Comparison of ENCODE assay signal across 28 cellular contexts in genomic region chr13:87287721-87288120, GRCh38.
"Had no signal": no experiment of that assay in that cellular context is flagged by ENCODE, and none has a peak within 500 bp of the region (broad histone marks: within the 10 kb centered on the region; RNA-seq: fewer than 3 reads in every experiment).

No MANE protein-coding gene starts in this region.

- FAIRE-seq: colon, endometrium, islet of Langerhans, keratinocyte had no signal

- H3K4me1 ChIP-seq: esophagus squamous epithelium, gastrocnemius medialis, heart right ventricle, left lung, lower lobe of right lung had no signal

- H3K27ac ChIP-seq: coronary artery, dorsolateral prefrontal cortex, epithelial cell of prostate, esophagus squamous epithelium, gastrocnemius medialis, heart right ventricle, left lung, lower lobe of right lung had no signal

- H3K36me3 ChIP-seq: esophagus squamous epithelium, gastrocnemius medialis, heart right ventricle, left lung, lower lobe of right lung had no signal

- H3K27me3 ChIP-seq: esophagus squamous epithelium, gastrocnemius medialis, heart right ventricle, left lung had no signal

- H3K4me3 ChIP-seq: coronary artery, dorsolateral prefrontal cortex, esophagus squamous epithelium, gastrocnemius medialis, heart right ventricle, left lung, lower lobe of right lung, mucosa of descending colon had no signal

- H3K9me3 ChIP-seq: esophagus squamous epithelium, gastrocnemius medialis, heart right ventricle, left lung, lower lobe of right lung, mucosa of descending colon had no signal

- ATAC-seq: effector memory CD8-positive, alpha-beta T cell; esophagus mucosa; gastrocnemius medialis; heart right ventricle; left cardiac atrium; left lung; left ventricle myocardium superior; lower lobe of right lung; mucosa of descending colon had no signal

- DNase-seq: dermis blood vessel endothelial cell; dorsolateral prefrontal cortex; effector CD4-positive, alpha-beta T cell; effector memory CD8-positive, alpha-beta T cell; endodermal cell; erythroblast; esophagus squamous epithelium; foreskin fibroblast; foreskin melanocyte; gastrocnemius medialis; glutamatergic neuron; head of caudate nucleus; heart right ventricle; hippocampal formation; left cardiac atrium; left lung; left ventricle myocardium superior; lower lobe of right lung; mesenchymal stem cell; mucosa of descending colon; naive B cell had no signal
